ENCODE assay signal across 23 cellular contexts in the genomic region with DNA sequence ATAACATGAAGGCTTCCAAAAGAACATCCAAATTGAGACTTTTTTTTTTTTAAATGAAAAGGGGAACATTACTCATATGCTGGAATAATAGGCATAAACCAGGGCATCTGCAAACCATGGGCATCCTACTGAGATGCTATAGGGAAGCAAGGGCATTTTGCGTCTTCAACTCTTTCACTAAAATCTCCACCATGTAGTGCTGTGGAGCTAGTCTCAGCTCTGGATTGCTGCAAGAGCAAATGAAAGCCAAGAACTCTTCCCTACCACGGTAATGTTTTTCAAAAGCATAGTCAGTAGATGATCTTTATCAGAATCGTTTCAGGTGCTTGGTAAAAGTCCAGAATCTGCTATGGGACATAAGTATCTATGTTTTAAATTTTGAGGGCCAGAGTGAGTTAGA.
DNase-seq lines count a peak whose midpoint lies in the region; ATAC-seq, FAIRE-seq and TF ChIP-seq lines count a peak whose summit lies in the region.
"Had no signal": no experiment of that assay in that cellular context is flagged by ENCODE, and none has a peak within 500 bp of the region (broad histone marks: within the 10 kb centered on the region; RNA-seq: fewer than 3 reads in every experiment).

No MANE protein-coding gene starts in this region.

- intact Hi-C loops in mammary epithelial cell (cut with micrococcal nuclease), result loop anchor here (5.0 kb wide), 1 partner anchor 250 kb away; no protein-coding TSS in a partner anchor
- intact Hi-C loops in vagina (cut with DNase I), result no loop called here

- BruUV-seq in mammary epithelial cell (replicated peaks; lab: Mats Ljungman, UMichigan), result no TSS peak

- dilution Hi-C loops in mammary epithelial cell (cut with HindIII; ENCODE audit: low sequenced_read_pairs), result no loop called here

- TF ChIP-seq CTCF in mammary epithelial cell (conservative IDR thresholded peaks at IDR 0.05 in 1 of 2, IDR thresholded peaks at IDR 0.05 in 1 of 2; ENCODE audit: extremely low read depth in 1 of 2, insufficient read depth in 1 of 2, low read depth in 1 of 2, low read length in 2 of 2) (no peak), vagina (IDR thresholded peaks at IDR 0.05) (no peak)

- H3K27me3 ChIP-seq in mammary epithelial cell (ENCODE audit: insufficient read depth, low read length) (no peaks in the 10 kb centered on the region), vagina (no peaks in the 10 kb centered on the region)
- H3K27me3 ChIP-seq: body of pancreas, hepatocyte had no signal

- H3K36me3 ChIP-seq in mammary epithelial cell (ENCODE audit: insufficient read depth, low read length) (peaks cover 3% of the 10 kb centered on the region), vagina (no peaks in the 10 kb centered on the region)

- H2AFZ ChIP-seq in mammary epithelial cell (ENCODE audit: low read depth, low read length), result no peak overlapping the region
- H2AFZ ChIP-seq: hepatocyte had no signal

- 21% methylated on average over 3 of the region's 3 CpGs for WGBS in mammary epithelial cell (ENCODE audit: low coverage, missing lambda C conversion rate)

- H3K9me3 ChIP-seq in mammary epithelial cell (replicated peaks; ENCODE audit: insufficient read depth, low read length), result no peaks in the 10 kb centered on the region
- no peaks in the 10 kb centered on the region for H3K9me3 ChIP-seq in vagina
- H3K9me3 ChIP-seq: body of pancreas had no signal

- ATAC-seq in HG02759 (IDR thresholded peaks at IDR 0.05; ENCODE audit: unreplicated experiment) (no peak), esophagus mucosa (no peak)
- ATAC-seq: body of pancreas had no signal

- no peak overlapping the region for H3K4me3 ChIP-seq in mammary epithelial cell (replicated peaks in 1 of 3; ENCODE audit: insufficient read depth in 1 of 3, low read depth in 2 of 3, low read length in 3 of 3)
- H3K4me3 ChIP-seq in vagina, result no peak overlapping the region
- H3K4me3 ChIP-seq: body of pancreas, hepatocyte had no signal

- DNase-seq in A172 (ENCODE audit: low spot score) (peak; percentile 4), GM18507 (ENCODE audit: extremely low spot score, insufficient read length, low read depth) (no peak), mammary epithelial cell (peak; percentile 3), midbrain (lab: John Stamatoyannopoulos, UW) (peak; percentile 28), vagina (ENCODE audit: extremely low spot score in 2 of 2) (no peak), NCI-H510A treated with DMSO at 0.1 percent for 48 hours (lab: John Stamatoyannopoulos, UW) (no peak)
- DNase-seq: activated naive CD4-positive, alpha-beta T cell treated with anti-CD3 and anti-CD28 coated beads, Interleukin-2, amount 50 U/mL, for 16 hours; activated T-cell treated with anti-CD3 and anti-CD28 coated beads, Interleukin-2, amount 50 U/mL, for 48 hours; body of pancreas; endodermal cell; GOT3; KG1; kidney; mesendoderm; NCI-H1105 treated with DMSO at 0.1 percent for 48 hours; NCI-H2107; NCI-H69; SHP77 treated with DMSO at 0.1 percent for 48 hours; small intestine; stimulated activated CD4-positive, alpha-beta T cell treated with anti-CD3 and anti-CD28 coated beads, Interleukin-4, amount 100 ng/mL, for 1 hour had no signal

- peak; percentile 46 for FAIRE-seq in GM18507 (lab: Jason Lieb, UNC)
- FAIRE-seq: kidney had no signal

- no peak overlapping the region for H3K4me2 ChIP-seq in mammary epithelial cell (ENCODE audit: insufficient read depth, low read depth, low read length)
- H3K4me2 ChIP-seq: hepatocyte had no signal

- H3K79me2 ChIP-seq in mammary epithelial cell (ENCODE audit: insufficient read depth, low read length), result peaks cover 3% of the 10 kb centered on the region

- H4K20me1 ChIP-seq in mammary epithelial cell (ENCODE audit: insufficient read depth, low read length), result no peaks in the 10 kb centered on the region

- no peak for TF ChIP-seq POLR2A in vagina (IDR thresholded peaks at IDR 0.05)

- H3K27ac ChIP-seq in mammary epithelial cell (ENCODE audit: insufficient read depth, low read depth, low read length) (no peak overlapping the region), vagina (no peak overlapping the region)
- H3K27ac ChIP-seq: body of pancreas, hepatocyte had no signal

- H3K9ac ChIP-seq in mammary epithelial cell (ENCODE audit: insufficient read depth, low read length), result no peak overlapping the region

- in situ Hi-C loops in mammary epithelial cell (cut with MboI; ENCODE audit: low sequenced_read_pairs in 2 of 2), result loop anchor here in 1 of 2 donors (25.0 kb wide), 2 partner anchors 340 to 790 kb away; no protein-coding TSS in a partner anchor

- CTCF ChIA-PET in mammary epithelial cell (lab: Charles Lee; ENCODE audit: low non-redundant PET), result no interaction called here

- H3K4me1 ChIP-seq in mammary epithelial cell (ENCODE audit: insufficient read depth, low read length), result peaks cover 7% of the 10 kb centered on the region
- no peaks in the 10 kb centered on the region for H3K4me1 ChIP-seq in vagina
- H3K4me1 ChIP-seq: body of pancreas had no signal

Comparison
In these comparisons a context has a peak if more than half of its experiments do, and no peak if none do; other contexts are left out.
1. DNase-seq: peak in A172 (single experiment), mammary epithelial cell (single experiment) and midbrain (single experiment); none in GM18507 (single experiment), vagina (0 of 2) and NCI-H510A treated with DMSO at 0.1 percent for 48 hours (single experiment).